ENCODE assay signal across 26 cellular contexts in genomic region chr18:75121266-75121665, GRCh38.
A peak's percentile ranks its signal among the peaks of the same experiment; 100 is the strongest.
DNase-seq lines count a peak whose midpoint lies in the region; ATAC-seq and TF ChIP-seq lines count a peak whose summit lies in the region.
"Had no signal": no experiment of that assay in that cellular context is flagged by ENCODE, and none has a peak within 500 bp of the region (broad histone marks: within the 10 kb centered on the region; RNA-seq: fewer than 3 reads in every experiment).

No MANE protein-coding gene starts in this region.

- H2BK15ac ChIP-seq in IMR-90 (ENCODE audit: low read depth, low read length), result no peak overlapping the region

- no peaks in the 10 kb centered on the region for H3K36me3 Mint-ChIP-seq in activated CD4-positive, alpha-beta memory T cell treated with anti-CD3 and anti-CD28 coated beads, Interleukin-2, amount 10 ng/mL, durations not matched to agents 7 days and 5 days (ENCODE audit: low read depth)

- H3K27me3 Mint-ChIP-seq in activated CD4-positive, alpha-beta memory T cell treated with anti-CD3 and anti-CD28 coated beads, Interleukin-2, amount 10 ng/mL, durations not matched to agents 7 days and 5 days, result peaks cover 4% of the 10 kb centered on the region
- H3K27me3 Mint-ChIP-seq: CD4-positive, alpha-beta T cell had no signal

- no peak overlapping the region for H3K14ac ChIP-seq in IMR-90 (replicated peaks; ENCODE audit: low read depth, low read length)

- no peak overlapping the region for H3K23ac ChIP-seq in IMR-90 (ENCODE audit: low read depth, low read length)

- no peaks in the 10 kb centered on the region for H3K79me1 ChIP-seq in IMR-90 (ENCODE audit: low read depth in 1 of 2, low read length in 2 of 2)

- TF ChIP-seq CTCF in IMR-90 (conservative IDR thresholded peaks at IDR 0.05; ENCODE audit: low read depth, low read length) (no peak), OCI-LY3 (IDR thresholded peaks at IDR 0.05; ENCODE audit: low read depth, low read length) (no peak), coronary artery (IDR thresholded peaks at IDR 0.05) (no peak)

- no peak overlapping the region for H2BK120ac ChIP-seq in IMR-90 (ENCODE audit: low read depth, low read length)

- no TSS peak for BruUV-seq in IMR-90 (replicated peaks; lab: Mats Ljungman, UMichigan)

- no peaks in the 10 kb centered on the region for H3K79me2 ChIP-seq in OCI-LY3 (ENCODE audit: low read length)

- no peak for TF ChIP-seq POLR2A in IMR-90 (IDR thresholded peaks at IDR 0.05; ENCODE audit: low read depth, low read length)

- H3K9me3 Mint-ChIP-seq in activated CD4-positive, alpha-beta memory T cell treated with anti-CD3 and anti-CD28 coated beads, Interleukin-2, amount 10 ng/mL, durations not matched to agents 7 days and 5 days, result no peaks in the 10 kb centered on the region
- H3K9me3 Mint-ChIP-seq: CD4-positive, alpha-beta T cell had no signal

- no peak overlapping the region for H4K91ac ChIP-seq in IMR-90 (ENCODE audit: insufficient read depth, low read depth, low read length)

- no peaks in the 10 kb centered on the region for H3K9me3 ChIP-seq in IMR-90 (ENCODE audit: control insufficient read depth, insufficient read depth, low read length)
- H3K9me3 ChIP-seq in OCI-LY3 (ENCODE audit: insufficient read depth, low read length), result no peaks in the 10 kb centered on the region
- H3K9me3 ChIP-seq: A549; BLaER1 treated with 17β-estradiol and CSF1 and Interleukin-3, amounts not matched to agents 10 nM and 100 nM; SK-N-SH had no signal

- H3K36me3 ChIP-seq in IMR-90 (ENCODE audit: control insufficient read depth, insufficient read depth, low read length), result no peaks in the 10 kb centered on the region
- H3K36me3 ChIP-seq in OCI-LY3 (replicated peaks; ENCODE audit: low read depth, low read length), result no peaks in the 10 kb centered on the region
- H3K36me3 ChIP-seq: BLaER1 treated with 17β-estradiol and CSF1 and Interleukin-3, amounts not matched to agents 10 nM and 100 nM had no signal

- no peak overlapping the region for H2AK9ac ChIP-seq in IMR-90 (replicated peaks; ENCODE audit: low read depth, low read length, poor library complexity)

- no peak overlapping the region for H3K4me3 Mint-ChIP-seq in activated CD4-positive, alpha-beta memory T cell treated with anti-CD3 and anti-CD28 coated beads, Interleukin-2, amount 10 ng/mL, durations not matched to agents 7 days and 5 days
- H3K4me3 Mint-ChIP-seq: CD4-positive, alpha-beta T cell; T-helper 1 cell treated with Interleukin-12 subunit alpha and Interleukin-12 subunit beta and Interleukin-4 antibody, amounts not matched to agents 30 μg/mL and 1 μg/mL, for 36 hours had no signal

- H4K5ac ChIP-seq in IMR-90 (ENCODE audit: low read depth, low read length), result no peak overlapping the region

- no peak overlapping the region for H3K56ac ChIP-seq in IMR-90 (ENCODE audit: extremely low read depth, insufficient read depth, low read length)

- H3K9ac ChIP-seq in IMR-90 (ENCODE audit: low read depth, low read length) (no peak overlapping the region), OCI-LY3 (ENCODE audit: low read length) (no peak overlapping the region)
- H3K9ac ChIP-seq: BLaER1 treated with 17β-estradiol and CSF1 and Interleukin-3, amounts not matched to agents 10 nM and 100 nM; SK-N-SH had no signal

- H4K20me1 ChIP-seq in IMR-90 (ENCODE audit: insufficient read depth, low read length), result no peaks in the 10 kb centered on the region; the same call in 1 of the 2 replicates
- H4K20me1 ChIP-seq in OCI-LY3 (ENCODE audit: insufficient read depth, low read length), result no peaks in the 10 kb centered on the region
- H4K20me1 ChIP-seq: BLaER1 treated with 17β-estradiol and CSF1 and Interleukin-3, amounts not matched to agents 10 nM and 100 nM had no signal

- H3K27ac Mint-ChIP-seq in activated CD4-positive, alpha-beta memory T cell treated with anti-CD3 and anti-CD28 coated beads, Interleukin-2, amount 10 ng/mL, durations not matched to agents 7 days and 5 days, result no peak overlapping the region
- H3K27ac Mint-ChIP-seq: CD4-positive, alpha-beta T cell; T-helper 1 cell treated with Interleukin-12 subunit alpha and Interleukin-12 subunit beta and Interleukin-4 antibody, amounts not matched to agents 30 μg/mL and 1 μg/mL, for 36 hours had no signal

- H3K27me3 ChIP-seq in IMR-90 (ENCODE audit: control insufficient read depth, insufficient read depth, low read length) (peaks cover 22% of the 10 kb centered on the region), OCI-LY3 (ENCODE audit: low read depth, low read length) (peaks cover 18% of the 10 kb centered on the region; the same call in 1 of the 2 replicates)
- H3K27me3 ChIP-seq: BLaER1 treated with 17β-estradiol and CSF1 and Interleukin-3, amounts not matched to agents 10 nM and 100 nM had no signal

- H2BK5ac ChIP-seq in IMR-90 (ENCODE audit: low read depth, low read length, poor library complexity, severe bottlenecking), result no peak overlapping the region

- H3K9me1 ChIP-seq in IMR-90 (ENCODE audit: insufficient read depth, low read length), result no peaks in the 10 kb centered on the region

- DNase-seq in IMR-90 (no peak), coronary artery (ENCODE audit: low spot score) (peak; percentile 50), NCI-H187 (lab: John Stamatoyannopoulos, UW) (no peak), NCI-H2081 (lab: John Stamatoyannopoulos, UW) (no peak)
- DNase-seq in activated effector memory CD4-positive, alpha-beta T cell treated with Interleukin-2 at 50 U/mL for 16 hours, result no peak
- DNase-seq in activated CD4-positive, alpha-beta memory T cell treated with anti-CD3 and anti-CD28 coated beads, Interleukin-2, amount 10 ng/mL, durations not matched to agents 7 days and 5 days, result no peak
- DNase-seq: AML-193; CD4-positive, alpha-beta T cell; COR-L47; DMS 273 treated with DMSO at 0.1 percent for 48 hours; DMS79; GF-D8; H7; Kasumi-1; MV-4-11; NCI-H1105 treated with DMSO at 0.1 percent for 48 hours; NCI-H146; NCI-H2029; NCI-H2227 treated with DMSO at 0.1 percent for 48 hours; NCI-H526 treated with DMSO at 0.1 percent for 48 hours; SK-N-SH; SW 1271 had no signal

- H3K4me1 ChIP-seq in IMR-90 (ENCODE audit: control insufficient read depth, insufficient read depth, low read length) (no peaks in the 10 kb centered on the region), OCI-LY3 (ENCODE audit: low read length) (no peaks in the 10 kb centered on the region)
- H3K4me1 ChIP-seq: A549; BLaER1 treated with 17β-estradiol and CSF1 and Interleukin-3, amounts not matched to agents 10 nM and 100 nM had no signal

- H2AK5ac ChIP-seq in IMR-90 (ENCODE audit: low read depth, low read length), result no peak overlapping the region

- intact Hi-C loops in IMR-90 (cut with micrococcal nuclease), result no loop called here

- peaks cover 3% of the 10 kb centered on the region for H3K4me1 Mint-ChIP-seq in activated CD4-positive, alpha-beta memory T cell treated with anti-CD3 and anti-CD28 coated beads, Interleukin-2, amount 10 ng/mL, durations not matched to agents 7 days and 5 days

- no peak overlapping the region for H2BK20ac ChIP-seq in IMR-90 (ENCODE audit: low read depth, low read length)

- in situ Hi-C loops in IMR-90 (cut with MboI; ENCODE audit: low sequenced_read_pairs), result no loop called here

- ATAC-seq in IMR-90 (ENCODE audit: low read depth), result no peak
- ATAC-seq: A549 had no signal

- H2AFZ ChIP-seq in IMR-90 (replicated peaks; ENCODE audit: low read length, poor library complexity) (peak overlapping the region; percentile 43), OCI-LY3 (ENCODE audit: low read depth, low read length) (no peak overlapping the region)

- no peak overlapping the region for H3K4ac ChIP-seq in IMR-90 (ENCODE audit: low read depth, low read length)

- dilution Hi-C loops in IMR-90 (cut with HindIII; ENCODE audit: low sequenced_read_pairs, unreplicated experiment), result no loop called here

- POLR2A ChIA-PET in IMR-90 (lab: Charles Lee; ENCODE audit: unreplicated experiment), result no interaction called here
- POLR2A ChIA-PET in activated CD4-positive, alpha-beta memory T cell treated with anti-CD3 and anti-CD28 coated beads, Interleukin-2, amount 10 ng/mL, durations not matched to agents 7 days and 5 days (lab: Charles Lee), result no interaction called here

- no peak overlapping the region for H3K4me3 ChIP-seq in IMR-90 (ENCODE audit: insufficient read depth, low read depth, low read length)
- no peak overlapping the region for H3K4me3 ChIP-seq in OCI-LY3 (ENCODE audit: low read length)
- H3K4me3 ChIP-seq in coronary artery, result no peak overlapping the region
- H3K4me3 ChIP-seq: A549; BLaER1 treated with 17β-estradiol and CSF1 and Interleukin-3, amounts not matched to agents 10 nM and 100 nM had no signal

- CTCF ChIA-PET in IMR-90 (lab: Yijun Ruan, JAX), result no interaction called here
- CTCF ChIA-PET in activated CD4-positive, alpha-beta memory T cell treated with anti-CD3 and anti-CD28 coated beads, Interleukin-2, amount 10 ng/mL, durations not matched to agents 7 days and 5 days (lab: Charles Lee), result no interaction called here

- H3K4me2 ChIP-seq in IMR-90 (ENCODE audit: low read depth, low read length) (no peak overlapping the region), OCI-LY3 (ENCODE audit: low read length) (peak overlapping the region; percentile 5)
- H3K4me2 ChIP-seq: A549; BLaER1 treated with 17β-estradiol and CSF1 and Interleukin-3, amounts not matched to agents 10 nM and 100 nM; SK-N-SH had no signal

- H3K27ac ChIP-seq in IMR-90 (ENCODE audit: insufficient read depth, low read length) (no peak overlapping the region), OCI-LY3 (ENCODE audit: low read length) (no peak overlapping the region), coronary artery (no peak overlapping the region)
- H3K27ac ChIP-seq: A549; BLaER1 treated with 17β-estradiol and CSF1 and Interleukin-3, amounts not matched to agents 10 nM and 100 nM had no signal

- no peak overlapping the region for H3K18ac ChIP-seq in IMR-90 (ENCODE audit: low read depth, low read length)

- TF ChIP-seq RAD21 in IMR-90 (IDR thresholded peaks at IDR 0.05; ENCODE audit: low read length), result no peak

- 67% methylated on average over 2 of the region's 3 CpGs; no CpG with 5 or more reads in 1 of the 2 experiments for WGBS in IMR-90 (ENCODE audit: extremely low coverage in 2 of 2, insufficient read length in 1 of 2), 2 experiments

- no peak overlapping the region for H4K8ac ChIP-seq in IMR-90 (ENCODE audit: low read depth in 2 of 2, low read length in 2 of 2)

TF ChIP-seq in IMR-90, 13 proteins besides CTCF, POLR2A, EP300 and RAD21 (continues in another document):
- TF ChIP-seq RCOR1 (IDR thresholded peaks at IDR 0.05; ENCODE audit: insufficient replicate concordance, low read length) (no peak), FOS (IDR thresholded peaks at IDR 0.05; ENCODE audit: low read depth, low read length) (no peak), MAZ (IDR thresholded peaks at IDR 0.05; ENCODE audit: borderline replicate concordance, low read depth, low read length) (no peak), CHD1 (IDR thresholded peaks at IDR 0.05; ENCODE audit: low read depth, low read length) (no peak), MXI1 (IDR thresholded peaks at IDR 0.05; ENCODE audit: borderline replicate concordance, low read depth, low read length) (no peak), MAFK (IDR thresholded peaks at IDR 0.05; ENCODE audit: low read depth, low read length) (no peak), NFE2L2 (IDR thresholded peaks at IDR 0.05; ENCODE audit: low read depth, low read length) (no peak), BHLHE40 (IDR thresholded peaks at IDR 0.05; ENCODE audit: low read depth, low read length) (no peak), CEBPB (IDR thresholded peaks at IDR 0.05; ENCODE audit: low read depth, low read length) (no peak)
